Comparison of ENCODE assay signal across 23 cellular contexts in genomic region chr2:124323321-124323720, GRCh38.
A peak's percentile ranks its signal among the peaks of the same experiment; 100 is the strongest.
DNase-seq lines count a peak whose midpoint lies in the region; TF ChIP-seq lines count a peak whose summit lies in the region.
"Had no signal": no experiment of that assay in that cellular context is flagged by ENCODE, and none has a peak within 500 bp of the region (broad histone marks: within the 10 kb centered on the region; RNA-seq: fewer than 3 reads in every experiment).

No MANE protein-coding gene starts in this region.

- peaks cover 9% of the 10 kb centered on the region for H3K4me1 ChIP-seq in smooth muscle cell (ENCODE audit: low read depth)
- H3K4me1 ChIP-seq: body of pancreas, heart left ventricle, left ventricle myocardium inferior, pancreas, vagina had no signal

- no peak overlapping the region for H3K27ac ChIP-seq in smooth muscle cell (ENCODE audit: low read depth)
- H3K27ac ChIP-seq: body of pancreas, heart left ventricle, left ventricle myocardium inferior, pancreas, vagina had no signal

- no peak overlapping the region for H3K9ac ChIP-seq in smooth muscle cell (ENCODE audit: low read depth)

- no peaks in the 10 kb centered on the region for H3K27me3 ChIP-seq in smooth muscle cell (ENCODE audit: low read depth)
- H3K27me3 ChIP-seq: body of pancreas, heart left ventricle, pancreas, vagina had no signal

- DNase-seq in EH (ENCODE audit: low read depth) = peak; percentile 33
- peak; percentile 69 for DNase-seq in M059J (ENCODE audit: low read depth)
- DNase-seq in epithelial cell of proximal tubule (ENCODE audit: low read depth) = peak; percentile 32
- peak; percentile 10 for DNase-seq in occipital lobe (lab: John Stamatoyannopoulos, UW)
- DNase-seq in smooth muscle cell (lab: John Stamatoyannopoulos, UW; ENCODE audit: unreplicated experiment) = no peak
- DNase-seq in NCI-H345 (lab: John Stamatoyannopoulos, UW) = no peak
- no peak for DNase-seq in NCI-H187 treated with DMSO at 0.1 percent for 48 hours (lab: John Stamatoyannopoulos, UW)
- DNase-seq: activated B cell treated with CpG ODN at 0.5 μM for 24 hours; activated CD4-positive, alpha-beta memory T cell treated with anti-CD3 and anti-CD28 coated beads, Interleukin-2, amount 10 ng/mL, durations not matched to agents 7 days and 5 days; activated effector memory CD4-positive, alpha-beta T cell treated with anti-CD3 and anti-CD28 coated beads, Interleukin-2, amount 50 U/mL, for 16 hours; activated T-cell treated with anti-CD3 and anti-CD28 coated beads for 4 hours; body of pancreas; CD4-positive, CD25-positive, alpha-beta regulatory T cell; effector memory CD8-positive, alpha-beta T cell; heart left ventricle; left ventricle myocardium inferior; NCI-H1417; NCI-H2107; NCI-H524 treated with DMSO at 0.1 percent for 48 hours; pancreas; substantia nigra; T1000 had no signal

- WGBS in smooth muscle cell (ENCODE audit: low lambda C conversion rate) = 89% methylated on average over 2 of the region's 2 CpGs

- H3K9me3 ChIP-seq in smooth muscle cell (replicated peaks; ENCODE audit: low read depth) = no peaks in the 10 kb centered on the region
- H3K9me3 ChIP-seq: body of pancreas, heart left ventricle, left ventricle myocardium inferior, pancreas, vagina had no signal

- no peaks in the 10 kb centered on the region for H4K20me1 ChIP-seq in smooth muscle cell (ENCODE audit: low read depth)

- no peaks in the 10 kb centered on the region for H3K79me2 ChIP-seq in smooth muscle cell (ENCODE audit: low read depth)

- H2AFZ ChIP-seq in smooth muscle cell (ENCODE audit: low read depth) = no peak overlapping the region

- TF ChIP-seq CTCF in epithelial cell of proximal tubule (conservative IDR thresholded peaks at IDR 0.05; ENCODE audit: low read depth, low read length) = no peak
- TF ChIP-seq CTCF in smooth muscle cell (IDR thresholded peaks at IDR 0.05; ENCODE audit: borderline replicate concordance, insufficient read depth, poor library complexity, severe bottlenecking) = no peak

- H3K36me3 ChIP-seq in smooth muscle cell (ENCODE audit: low read depth) = no peaks in the 10 kb centered on the region
- H3K36me3 ChIP-seq: heart left ventricle, left ventricle myocardium inferior, pancreas, vagina had no signal

- H3F3A ChIP-seq in smooth muscle cell (ENCODE audit: low read depth) = no peaks in the 10 kb centered on the region

- no peak overlapping the region for H3K4me2 ChIP-seq in smooth muscle cell

- H3K4me3 ChIP-seq in epithelial cell of proximal tubule (ENCODE audit: low read depth, low read length) (no peak overlapping the region), smooth muscle cell (no peak overlapping the region)
- H3K4me3 ChIP-seq: body of pancreas, heart left ventricle, left ventricle myocardium inferior, pancreas, vagina had no signal

Comparison
In these comparisons a context has a peak if more than half of its experiments do, and no peak if none do; other contexts are left out.
1. DNase-seq: peak in EH (single experiment), M059J (single experiment), epithelial cell of proximal tubule (single experiment) and occipital lobe (single experiment); none in smooth muscle cell (single experiment), NCI-H345 (single experiment) and NCI-H187 treated with DMSO at 0.1 percent for 48 hours (single experiment).